Comparison of ENCODE assay signal across 21 cellular contexts in genomic region chr1:230711245-230711644, GRCh38. TPM values are rescaled to one million over a fixed set of nuclear protein-coding genes. Genes with fewer than 3 reads are reported as not detected.
DNase-seq lines count a peak whose midpoint lies in the region; ATAC-seq and TF ChIP-seq lines count a peak whose summit lies in the region.
"Had no signal": no experiment of that assay in that cellular context is flagged by ENCODE, and none has a peak within 500 bp of the region (broad histone marks: within the 10 kb centered on the region; RNA-seq: fewer than 3 reads in every experiment).

No MANE protein-coding gene starts in this region.

- DNase-seq in AG10803 (ENCODE audit: low read depth) (peak; percentile 6), IMR-90 (peak; percentile 5), dorsolateral prefrontal cortex (no peak), right lobe of liver (no peak), head of caudate nucleus (no peak), GM20000 (ENCODE audit: low spot score) (no peak), NCI-H2081 (lab: John Stamatoyannopoulos, UW) (no peak)
- DNase-seq: BE2C, DMS79, NCI-H1105 treated with DMSO at 0.1 percent for 48 hours, NCI-H1694, NCI-H2081 treated with DMSO at 0.1 percent for 48 hours, NCI-H2171 treated with DMSO at 0.1 percent for 48 hours, NCI-H526, PC-3, Right ventricle myocardium superior had no signal

- no peak overlapping the region for H2BK20ac ChIP-seq in IMR-90 (ENCODE audit: low read depth, low read length)

- no peak overlapping the region for H4K8ac ChIP-seq in IMR-90 (ENCODE audit: low read depth in 2 of 2, low read length in 2 of 2)

- H3K4ac ChIP-seq in IMR-90 (ENCODE audit: low read depth, low read length) = no peak overlapping the region

- no peak overlapping the region for H2BK5ac ChIP-seq in IMR-90 (ENCODE audit: low read depth, low read length, poor library complexity, severe bottlenecking)

- H3K27me3 ChIP-seq in IMR-90 (ENCODE audit: control insufficient read depth, insufficient read depth, low read length) (peaks cover 7% of the 10 kb centered on the region; the same call in 1 of the 2 replicates), dorsolateral prefrontal cortex (no peaks in the 10 kb centered on the region), right lobe of liver (no peaks in the 10 kb centered on the region)
- H3K27me3 ChIP-seq: BE2C had no signal

- CTCF ChIA-PET in IMR-90 (lab: Yijun Ruan, JAX) = no interaction called here

- no peak overlapping the region for H3K27ac ChIP-seq in IMR-90 (ENCODE audit: insufficient read depth, low read length)
- H3K27ac ChIP-seq in dorsolateral prefrontal cortex = peak overlapping the region in 14 of 59 donors; percentile 0 to 94 (median 26)
- H3K27ac ChIP-seq in right lobe of liver = peak overlapping the region in 2 of 3 donors; percentile 83 to 97
- H3K27ac ChIP-seq: A549, HL-60 had no signal

- H3K9me3 ChIP-seq in IMR-90 (ENCODE audit: control insufficient read depth, insufficient read depth, low read length) = no peaks in the 10 kb centered on the region
- no peaks in the 10 kb centered on the region for H3K9me3 ChIP-seq in right lobe of liver
- H3K9me3 ChIP-seq: A549 had no signal

- WGBS in IMR-90 (ENCODE audit: extremely low coverage in 2 of 2, insufficient read length in 1 of 2), 2 experiments = no CpG with 5 or more reads among the region's 3 CpGs
- 14% methylated on average over 1 of the region's 3 CpGs for WGBS in right lobe of liver (ENCODE audit: insufficient coverage, low coverage, low lambda C conversion rate, missing lambda C conversion rate)

- ATAC-seq in IMR-90 (ENCODE audit: low read depth) = no peak
- ATAC-seq in right lobe of liver = no peak
- ATAC-seq: A549, GM12878, PC-3 had no signal

- TF ChIP-seq RAD21 in IMR-90 (IDR thresholded peaks at IDR 0.05; ENCODE audit: low read length) = no peak

- no peak overlapping the region for H2AK9ac ChIP-seq in IMR-90 (replicated peaks; ENCODE audit: low read depth, low read length, poor library complexity)

- no peaks in the 10 kb centered on the region for H3K79me1 ChIP-seq in IMR-90 (ENCODE audit: low read depth in 1 of 2, low read length in 2 of 2)

- H3K4me3 ChIP-seq in AG10803 (ENCODE audit: low read length) (no peak overlapping the region), IMR-90 (ENCODE audit: insufficient read depth, low read depth, low read length) (no peak overlapping the region), dorsolateral prefrontal cortex (peak overlapping the region in 33 of 59 donors; percentile 0 to 69 (median 58)), right lobe of liver (peak overlapping the region; percentile 63 to 82 (median 81))
- H3K4me3 ChIP-seq: A549, GM12878 had no signal

- no peak overlapping the region for H3K4me2 ChIP-seq in IMR-90 (ENCODE audit: low read depth, low read length)
- H3K4me2 ChIP-seq: A549 had no signal

- no peak overlapping the region for H2BK120ac ChIP-seq in IMR-90 (ENCODE audit: low read depth, low read length)

- no peak overlapping the region for H3K23ac ChIP-seq in IMR-90 (ENCODE audit: low read depth, low read length)

- H4K91ac ChIP-seq in IMR-90 (ENCODE audit: insufficient read depth, low read depth, low read length) = no peak overlapping the region

- no peak for TF ChIP-seq CTCF in AG10803 (conservative IDR thresholded peaks at IDR 0.05; ENCODE audit: low read length)
- TF ChIP-seq CTCF in IMR-90 (conservative IDR thresholded peaks at IDR 0.05; ENCODE audit: low read depth, low read length) = no peak
- no peak for TF ChIP-seq CTCF in dorsolateral prefrontal cortex (IDR thresholded peaks at IDR 0.05 in 54 of 56, conservative IDR thresholded peaks at IDR 0.05 in 2 of 56; ENCODE audit: low read depth in 1 of 56, partially characterized antibody in 56 of 56)
- no peak for TF ChIP-seq CTCF in right lobe of liver (IDR thresholded peaks at IDR 0.05)
- no peak for TF ChIP-seq CTCF in GM20000 (IDR thresholded peaks at IDR 0.05; ENCODE audit: extremely low read depth, missing control alignments)

- no peak overlapping the region for H3K14ac ChIP-seq in IMR-90 (replicated peaks; ENCODE audit: low read depth, low read length)

- no peak overlapping the region for H3K9ac ChIP-seq in IMR-90 (ENCODE audit: low read depth, low read length)

- POLR2A ChIA-PET in IMR-90 (lab: Charles Lee; ENCODE audit: unreplicated experiment) = no interaction called here

- no peaks in the 10 kb centered on the region for H4K20me1 ChIP-seq in IMR-90 (ENCODE audit: insufficient read depth, low read length)

- no peak overlapping the region for H2AK5ac ChIP-seq in IMR-90 (ENCODE audit: low read depth, low read length)

- in situ Hi-C loops in IMR-90 (cut with MboI; ENCODE audit: low sequenced_read_pairs) = no loop called here

- H2BK15ac ChIP-seq in IMR-90 (ENCODE audit: low read depth, low read length) = no peak overlapping the region

- H3K9me1 ChIP-seq in IMR-90 (ENCODE audit: insufficient read depth, low read length) = peaks cover 4% of the 10 kb centered on the region; the same call in 1 of the 2 replicates

- dilution Hi-C loops in IMR-90 (cut with HindIII; ENCODE audit: low sequenced_read_pairs, unreplicated experiment) = no loop called here

- H4K5ac ChIP-seq in IMR-90 (ENCODE audit: low read depth, low read length) = no peak overlapping the region

- no peak overlapping the region for H3K18ac ChIP-seq in IMR-90 (ENCODE audit: low read depth, low read length)

- H3K36me3 ChIP-seq in IMR-90 (ENCODE audit: control insufficient read depth, insufficient read depth, low read length) (no peaks in the 10 kb centered on the region), right lobe of liver (peaks cover 0 to 57% (median 25%) of the 10 kb centered on the region in 4 donors)
- H3K36me3 ChIP-seq: BE2C had no signal

- no TSS peak for BruUV-seq in IMR-90 (replicated peaks; lab: Mats Ljungman, UMichigan)

- H3K4me1 ChIP-seq in IMR-90 (ENCODE audit: control insufficient read depth, insufficient read depth, low read length) (peaks cover 9% of the 10 kb centered on the region), right lobe of liver (peaks cover 0 to 37% (median 9%) of the 10 kb centered on the region in 4 donors)
- H3K4me1 ChIP-seq: BE2C had no signal

- TF ChIP-seq POLR2A in IMR-90 (IDR thresholded peaks at IDR 0.05; ENCODE audit: low read depth, low read length) (no peak), right lobe of liver (IDR thresholded peaks at IDR 0.05) (no peak)

- intact Hi-C loops in IMR-90 (cut with micrococcal nuclease) (loop anchor here (5.0 kb wide), 1 partner anchor 41 kb away; no protein-coding TSS in a partner anchor), dorsolateral prefrontal cortex (cut with DNase I) (no loop called here), right lobe of liver (cut with DNase I) (loop anchor here in 1 of 2 donors (10.0 kb wide), 1 partner anchor 64 kb away; no protein-coding TSS in a partner anchor), head of caudate nucleus (cut with DNase I) (loop anchor here (5.0 kb wide), 2 partner anchors 41 to 69 kb away; partner anchors contain the start of gene COG2)

- no peak overlapping the region for H3K56ac ChIP-seq in IMR-90 (ENCODE audit: extremely low read depth, insufficient read depth, low read length)

- peak overlapping the region; percentile 58 for H2AFZ ChIP-seq in IMR-90 (replicated peaks; ENCODE audit: low read length, poor library complexity)

TF ChIP-seq in IMR-90, 13 proteins besides CTCF, POLR2A, EP300 and RAD21:
- TF ChIP-seq CHD1 (IDR thresholded peaks at IDR 0.05; ENCODE audit: low read depth, low read length) (no peak), SMC3 (IDR thresholded peaks at IDR 0.05; ENCODE audit: low read depth, low read length) (no peak), BHLHE40 (IDR thresholded peaks at IDR 0.05; ENCODE audit: low read depth, low read length) (no peak), USF2 (IDR thresholded peaks at IDR 0.05; ENCODE audit: low read depth, low read length) (no peak), CEBPB (IDR thresholded peaks at IDR 0.05; ENCODE audit: low read depth, low read length) (no peak)
- TF ChIP-seq, protein P1, sequence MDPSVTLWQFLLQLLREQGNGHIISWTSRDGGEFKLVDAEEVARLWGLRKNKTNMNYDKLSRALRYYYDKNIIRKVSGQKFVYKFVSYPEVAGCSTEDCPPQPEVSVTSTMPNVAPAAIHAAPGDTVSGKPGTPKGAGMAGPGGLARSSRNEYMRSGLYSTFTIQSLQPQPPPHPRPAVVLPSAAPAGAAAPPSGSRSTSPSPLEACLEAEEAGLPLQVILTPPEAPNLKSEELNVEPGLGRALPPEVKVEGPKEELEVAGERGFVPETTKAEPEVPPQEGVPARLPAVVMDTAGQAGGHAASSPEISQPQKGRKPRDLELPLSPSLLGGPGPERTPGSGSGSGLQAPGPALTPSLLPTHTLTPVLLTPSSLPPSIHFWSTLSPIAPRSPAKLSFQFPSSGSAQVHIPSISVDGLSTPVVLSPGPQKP (IDR thresholded peaks at IDR 0.05; ENCODE audit: borderline replicate concordance, low read depth, low read length) = no peak

RNA-seq across cellular contexts. Expression of gene AGT, which starts 2.7 kb away (rescaled TPM):
- under 0.01 and 0.18 TPM in 2 replicates for total RNA-seq in IMR-90 (2012; rRNA removed)
- polyA plus RNA-seq in IMR-90 (2012; rRNA removed) = 0.34 and 0.39 TPM in 2 replicates
- 0.59 and 0.64 TPM in 2 replicates for polyA plus RNA-seq in IMR-90 (2012; cell fraction: cytosol; rRNA removed)
- polyA plus RNA-seq in IMR-90 (2012; cell fraction: nucleus; rRNA removed; ENCODE audit: low replicate concordance) = 0.41 and 0.46 TPM in 2 replicates
- 100 to 1,000 TPM in 114 of 120 experiments, 10 to 100 TPM in 6; 75.7 to 327 (median 176) TPM for total RNA-seq in dorsolateral prefrontal cortex
- total RNA-seq in right lobe of liver = 1,000 to 10,000 TPM; 1,076 to 2,346 (median 1,911) TPM
- total RNA-seq: PC-3, RPMI7951, SK-MEL-5 had no signal
- polyA plus RNA-seq: GM12878 had no signal

RNA-seq across cellular contexts. Expression of gene CAPN9, which starts 35.9 kb away (rescaled TPM):
- total RNA-seq in IMR-90 (2012; rRNA removed) = not detected in 2 replicates
- not detected in 2 replicates for polyA plus RNA-seq in IMR-90 (2012; rRNA removed)
- not detected in 2 replicates for polyA plus RNA-seq in IMR-90 (2012; cell fraction: cytosol; rRNA removed)
- polyA plus RNA-seq in IMR-90 (2012; cell fraction: nucleus; rRNA removed; ENCODE audit: low replicate concordance) = not detected in 2 replicates
- 1 to 10 TPM in 71 of 120 experiments, under 1 TPM in 43, not detected in 6; 0.22 to 5.4 (median 1.3) TPM for total RNA-seq in dorsolateral prefrontal cortex
- not detected for total RNA-seq in right lobe of liver
- total RNA-seq: GM12878, PC-3, SK-MEL-5 had no signal
- polyA plus RNA-seq: A549, GM12878 had no signal

Comparison
In these comparisons a context has a peak if more than half of its experiments do, and no peak if none do; other contexts are left out.
1. DNase-seq: peak in AG10803 (single experiment) and IMR-90 (single experiment); none in dorsolateral prefrontal cortex (0 of 10), right lobe of liver (0 of 3), head of caudate nucleus (0 of 42), GM20000 (single experiment) and NCI-H2081 (0 of 2).
2. H3K4me3 ChIP-seq: peak in dorsolateral prefrontal cortex (33 of 59) and right lobe of liver (3 of 3); none in AG10803 (single experiment) and IMR-90 (single experiment).
3. RNA of gene AGT, which starts 2.7 kb away (total RNA-seq): 1,076 to 2,346 TPM in right lobe of liver and 75.7 to 327 TPM in dorsolateral prefrontal cortex; under 0.01 to 0.18 TPM in IMR-90; every median in the first group is over 10 times any median in the second.
4. intact Hi-C loops: an anchor here in IMR-90 (5.0 kb wide) and head of caudate nucleus (5.0 kb wide); none called in dorsolateral prefrontal cortex.